In genomic region chr16:85546585-85547447, GRCh38 we compare ENCODE assay signal across 2 cellular contexts.
TF ChIP-seq lines count a peak whose summit lies in the region.

No MANE protein-coding gene starts in this region.

TF ChIP-seq in HEK293, 187 proteins besides CTCF, POLR2A, EP300 and RAD21:
- TF ChIP-seq ZNF529 (tag by site-specific recombination; IDR thresholded peaks at IDR 0.05; ENCODE audit: insufficient replicate concordance) (no peak), SETDB1 (IDR thresholded peaks at IDR 0.05; ENCODE audit: insufficient read length, low read length) (peak; percentile 18)
- TF ChIP-seq, protein P1, sequence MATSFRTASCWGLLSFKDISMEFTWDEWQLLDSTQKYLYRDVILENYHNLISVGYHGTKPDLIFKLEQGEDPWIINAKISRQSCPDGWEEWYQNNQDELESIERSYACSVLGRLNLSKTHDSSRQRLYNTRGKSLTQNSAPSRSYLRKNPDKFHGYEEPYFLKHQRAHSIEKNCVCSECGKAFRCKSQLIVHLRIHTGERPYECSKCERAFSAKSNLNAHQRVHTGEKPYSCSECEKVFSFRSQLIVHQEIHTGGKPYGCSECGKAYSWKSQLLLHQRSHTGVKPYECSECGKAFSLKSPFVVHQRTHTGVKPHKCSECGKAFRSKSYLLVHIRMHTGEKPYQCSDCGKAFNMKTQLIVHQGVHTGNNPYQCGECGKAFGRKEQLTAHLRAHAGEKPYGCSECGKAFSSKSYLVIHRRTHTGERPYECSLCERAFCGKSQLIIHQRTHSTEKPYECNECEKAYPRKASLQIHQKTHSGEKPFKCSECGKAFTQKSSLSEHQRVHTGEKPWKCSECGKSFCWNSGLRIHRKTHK (tag by site-specific recombination; IDR thresholded peaks at IDR 0.05): no peak

TF ChIP-seq in H1, 55 proteins besides CTCF, POLR2A, EP300 and RAD21:
- TF ChIP-seq GTF2F1 (IDR thresholded peaks at IDR 0.05; ENCODE audit: borderline replicate concordance, low read depth, low read length) (no peak), HDAC6 (IDR thresholded peaks at IDR 0.05; ENCODE audit: low read depth, low read length) (no peak), RNF2 (IDR thresholded peaks at IDR 0.05; ENCODE audit: borderline replicate concordance, low read depth, low read length, missing control alignments, poor library complexity, severe bottlenecking) (no peak), SRF (IDR thresholded peaks at IDR 0.05; ENCODE audit: low read depth, low read length) (no peak), TAF7 (optimal IDR thresholded peaks at IDR 0.05; ENCODE audit: borderline replicate concordance, low read depth, low read length) (no peak), SP1 (IDR thresholded peaks at IDR 0.05; ENCODE audit: low read depth, low read length) (no peak), MAFK (IDR thresholded peaks at IDR 0.05; ENCODE audit: low read depth, low read length) (no peak), NRF1 (IDR thresholded peaks at IDR 0.05; ENCODE audit: low read depth, low read length) (no peak), HDAC2 (IDR thresholded peaks at IDR 0.05; ENCODE audit: borderline replicate concordance in 1 of 2, low read depth in 2 of 2, low read length in 2 of 2) (no peak), SUZ12 (IDR thresholded peaks at IDR 0.05; ENCODE audit: low read length) (no peak), USF2 (IDR thresholded peaks at IDR 0.05; ENCODE audit: low read length) (no peak)
- TF ChIP-seq, protein P2, sequence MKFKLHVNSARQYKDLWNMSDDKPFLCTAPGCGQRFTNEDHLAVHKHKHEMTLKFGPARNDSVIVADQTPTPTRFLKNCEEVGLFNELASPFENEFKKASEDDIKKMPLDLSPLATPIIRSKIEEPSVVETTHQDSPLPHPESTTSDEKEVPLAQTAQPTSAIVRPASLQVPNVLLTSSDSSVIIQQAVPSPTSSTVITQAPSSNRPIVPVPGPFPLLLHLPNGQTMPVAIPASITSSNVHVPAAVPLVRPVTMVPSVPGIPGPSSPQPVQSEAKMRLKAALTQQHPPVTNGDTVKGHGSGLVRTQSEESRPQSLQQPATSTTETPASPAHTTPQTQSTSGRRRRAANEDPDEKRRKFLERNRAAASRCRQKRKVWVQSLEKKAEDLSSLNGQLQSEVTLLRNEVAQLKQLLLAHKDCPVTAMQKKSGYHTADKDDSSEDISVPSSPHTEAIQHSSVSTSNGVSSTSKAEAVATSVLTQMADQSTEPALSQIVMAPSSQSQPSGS (IDR thresholded peaks at IDR 0.05; ENCODE audit: low read length): no peak
- TF ChIP-seq, protein P3, sequence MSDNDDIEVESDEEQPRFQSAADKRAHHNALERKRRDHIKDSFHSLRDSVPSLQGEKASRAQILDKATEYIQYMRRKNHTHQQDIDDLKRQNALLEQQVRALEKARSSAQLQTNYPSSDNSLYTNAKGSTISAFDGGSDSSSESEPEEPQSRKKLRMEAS (IDR thresholded peaks at IDR 0.05): no peak
